Comparison of ENCODE assay signal across 19 cellular contexts in genomic region chr6:83883240-83883639, GRCh38. TPM values are rescaled to one million over a fixed set of nuclear protein-coding genes. Genes with fewer than 3 reads are reported as not detected.
DNase-seq lines count a peak whose midpoint lies in the region; ATAC-seq and TF ChIP-seq lines count a peak whose summit lies in the region.
"Had no signal": no experiment of that assay in that cellular context is flagged by ENCODE, and none has a peak within 500 bp of the region (broad histone marks: within the 10 kb centered on the region; RNA-seq: fewer than 3 reads in every experiment).

No MANE protein-coding gene starts in this region.

- H3K4me3 ChIP-seq in A673 (ENCODE audit: low read depth, low read length, poor library complexity, severe bottlenecking) (no peak overlapping the region), choroid plexus epithelial cell (ENCODE audit: low read depth, low read length) (no peak overlapping the region)
- H3K4me3 ChIP-seq: BLaER1 treated with 17β-estradiol and CSF1 and Interleukin-3, amounts not matched to agents 10 nM and 100 nM; HAP-1; Peyer's patch had no signal

- TF ChIP-seq CTCF in A673 (conservative IDR thresholded peaks at IDR 0.05; ENCODE audit: low read depth, low read length) (no peak), choroid plexus epithelial cell (conservative IDR thresholded peaks at IDR 0.05; ENCODE audit: low read depth, low read length) (no peak)

- peaks cover 18% of the 10 kb centered on the region for H3K4me1 ChIP-seq in A673 (ENCODE audit: insufficient read depth, low read length, poor library complexity, severe bottlenecking)
- H3K4me1 ChIP-seq: BLaER1 treated with 17β-estradiol and CSF1 and Interleukin-3, amounts not matched to agents 10 nM and 100 nM; HAP-1 had no signal

- H3K36me3 ChIP-seq in A673 (ENCODE audit: insufficient read depth, low read length, poor library complexity, severe bottlenecking) = no peaks in the 10 kb centered on the region
- H3K36me3 ChIP-seq: BLaER1 treated with 17β-estradiol and CSF1 and Interleukin-3, amounts not matched to agents 10 nM and 100 nM; HAP-1; Peyer's patch had no signal

- H3K27ac ChIP-seq in A673 (ENCODE audit: low read depth, low read length, poor library complexity, severe bottlenecking) = no peak overlapping the region
- H3K27ac ChIP-seq: 22Rv1; BLaER1 treated with 17β-estradiol and CSF1 and Interleukin-3, amounts not matched to agents 10 nM and 100 nM; Peyer's patch had no signal

- CTCF ChIA-PET in A673 (lab: Charles Lee) = interaction anchor here (0.6 kb wide), 2 partner anchors 338 to 648 kb away, joined by 3 to 9 read pairs; no protein-coding TSS in a partner anchor

- no peak for ATAC-seq in GM18517 (IDR thresholded peaks at IDR 0.05; ENCODE audit: unreplicated experiment)
- ATAC-seq: SK-N-SH treated with all-trans-retinoic acid at 6 μM for 48 hours had no signal

- intact Hi-C loops in A673 (cut with micrococcal nuclease; ENCODE audit: unreplicated experiment) = loop anchor here (10.0 kb wide), 3 partner anchors 692 to 1442 kb away; no protein-coding TSS in a partner anchor

- H3K27me3 ChIP-seq in A673 (replicated peaks; ENCODE audit: insufficient read depth, low read depth, low read length, poor library complexity) = no peaks in the 10 kb centered on the region
- H3K27me3 ChIP-seq: BLaER1 treated with 17β-estradiol and CSF1 and Interleukin-3, amounts not matched to agents 10 nM and 100 nM; Peyer's patch had no signal

- no TSS peak for BruUV-seq in A673 (replicated peaks; lab: Mats Ljungman, UMichigan)

- DNase-seq in DMS 273 (lab: John Stamatoyannopoulos, UW; ENCODE audit: unreplicated experiment) (peak; percentile 19), DMS 273 treated with DMSO at 0.1 percent for 48 hours (lab: John Stamatoyannopoulos, UW) (no peak), A673 (ENCODE audit: low spot score) (peak; percentile 23), NCI-H2029 (lab: John Stamatoyannopoulos, UW) (peak; percentile 29), choroid plexus epithelial cell (ENCODE audit: low read depth) (peak; percentile 27), hepatic stellate cell (ENCODE audit: low spot score) (no peak), T-helper 1 cell (no peak)
- DNase-seq: DMS79 treated with DMSO at 0.1 percent for 48 hours, GDM1, NCI-H1694 treated with DMSO at 0.1 percent for 48 hours, NCI-H82, Peyer's patch, Right ventricle myocardium superior had no signal

- H3K9me3 ChIP-seq in A673 (ENCODE audit: low read depth, low read length, poor library complexity, severe bottlenecking) = no peaks in the 10 kb centered on the region
- H3K9me3 ChIP-seq: HAP-1, Peyer's patch had no signal

- POLR2A ChIA-PET in A673 (lab: Charles Lee; ENCODE audit: low non-redundant PET) = no interaction called here

RNA-seq across cellular contexts. Expression of gene CYB5R4, which starts 23.8 kb away (rescaled TPM):
- total RNA-seq in A673 (2021) = 23.8 and 26.2 TPM in 2 replicates

RNA-seq across cellular contexts. Expression of gene RIPPLY2, which starts 30.1 kb away (rescaled TPM):
- 3.0 and 4.0 TPM in 2 replicates for total RNA-seq in A673 (2021)
- total RNA-seq: HT1080, Peyer's patch, Right ventricle myocardium superior had no signal

Comparison
In these comparisons a context has a peak if more than half of its experiments do, and no peak if none do; other contexts are left out.
1. DNase-seq: peak in DMS 273 (single experiment), A673 (single experiment), NCI-H2029 (single experiment) and choroid plexus epithelial cell (single experiment); none in DMS 273 treated with DMSO at 0.1 percent for 48 hours (single experiment), hepatic stellate cell (single experiment) and T-helper 1 cell (0 of 5).